In the genomic region with DNA sequence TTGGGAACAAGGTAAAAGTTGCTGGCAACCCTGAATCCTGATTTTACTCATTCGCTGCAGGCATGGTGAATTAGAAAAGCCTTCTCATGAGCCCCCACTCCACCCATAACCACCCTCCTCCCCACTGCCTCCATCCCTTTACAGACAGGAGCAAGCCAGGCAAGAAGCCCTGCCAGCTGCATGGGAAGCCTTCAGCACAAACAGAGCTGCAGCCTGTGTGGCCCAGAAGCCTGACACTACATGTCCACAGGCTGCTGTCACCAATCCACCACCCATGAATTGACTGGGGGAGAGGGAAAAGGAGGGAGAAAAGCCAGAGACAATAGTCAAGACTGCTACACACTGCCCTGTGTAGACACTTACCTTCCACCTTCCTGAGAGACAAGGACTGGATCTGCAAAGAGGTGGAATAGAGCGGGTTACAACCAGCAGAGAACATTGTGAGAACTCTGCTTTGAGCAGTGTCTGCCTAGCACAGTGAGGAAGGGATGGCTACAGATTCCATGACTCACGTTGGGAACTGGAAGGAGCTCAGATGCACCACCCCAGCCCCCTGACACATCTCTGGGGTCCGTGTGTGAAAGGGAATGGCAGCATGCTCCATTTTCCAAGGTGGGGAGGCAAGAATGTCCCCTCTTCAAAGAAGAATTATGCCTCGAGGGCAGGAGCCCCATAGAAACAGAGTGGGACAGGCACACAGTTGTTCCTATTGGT, we compare ENCODE assay signal across 1 cellular context.
TF ChIP-seq lines count a peak whose summit lies in the region.

No MANE protein-coding gene starts in this region.

TF ChIP-seq in SK-N-SH, 30 proteins besides CTCF, POLR2A, EP300 and RAD21 (continued from another document):
- TF ChIP-seq, protein P1, sequence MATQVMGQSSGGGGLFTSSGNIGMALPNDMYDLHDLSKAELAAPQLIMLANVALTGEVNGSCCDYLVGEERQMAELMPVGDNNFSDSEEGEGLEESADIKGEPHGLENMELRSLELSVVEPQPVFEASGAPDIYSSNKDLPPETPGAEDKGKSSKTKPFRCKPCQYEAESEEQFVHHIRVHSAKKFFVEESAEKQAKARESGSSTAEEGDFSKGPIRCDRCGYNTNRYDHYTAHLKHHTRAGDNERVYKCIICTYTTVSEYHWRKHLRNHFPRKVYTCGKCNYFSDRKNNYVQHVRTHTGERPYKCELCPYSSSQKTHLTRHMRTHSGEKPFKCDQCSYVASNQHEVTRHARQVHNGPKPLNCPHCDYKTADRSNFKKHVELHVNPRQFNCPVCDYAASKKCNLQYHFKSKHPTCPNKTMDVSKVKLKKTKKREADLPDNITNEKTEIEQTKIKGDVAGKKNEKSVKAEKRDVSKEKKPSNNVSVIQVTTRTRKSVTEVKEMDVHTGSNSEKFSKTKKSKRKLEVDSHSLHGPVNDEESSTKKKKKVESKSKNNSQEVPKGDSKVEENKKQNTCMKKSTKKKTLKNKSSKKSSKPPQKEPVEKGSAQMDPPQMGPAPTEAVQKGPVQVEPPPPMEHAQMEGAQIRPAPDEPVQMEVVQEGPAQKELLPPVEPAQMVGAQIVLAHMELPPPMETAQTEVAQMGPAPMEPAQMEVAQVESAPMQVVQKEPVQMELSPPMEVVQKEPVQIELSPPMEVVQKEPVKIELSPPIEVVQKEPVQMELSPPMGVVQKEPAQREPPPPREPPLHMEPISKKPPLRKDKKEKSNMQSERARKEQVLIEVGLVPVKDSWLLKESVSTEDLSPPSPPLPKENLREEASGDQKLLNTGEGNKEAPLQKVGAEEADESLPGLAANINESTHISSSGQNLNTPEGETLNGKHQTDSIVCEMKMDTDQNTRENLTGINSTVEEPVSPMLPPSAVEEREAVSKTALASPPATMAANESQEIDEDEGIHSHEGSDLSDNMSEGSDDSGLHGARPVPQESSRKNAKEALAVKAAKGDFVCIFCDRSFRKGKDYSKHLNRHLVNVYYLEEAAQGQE (IDR thresholded peaks at IDR 0.05; ENCODE audit: low read depth, low read length) = no peak
- TF ChIP-seq, protein P2, sequence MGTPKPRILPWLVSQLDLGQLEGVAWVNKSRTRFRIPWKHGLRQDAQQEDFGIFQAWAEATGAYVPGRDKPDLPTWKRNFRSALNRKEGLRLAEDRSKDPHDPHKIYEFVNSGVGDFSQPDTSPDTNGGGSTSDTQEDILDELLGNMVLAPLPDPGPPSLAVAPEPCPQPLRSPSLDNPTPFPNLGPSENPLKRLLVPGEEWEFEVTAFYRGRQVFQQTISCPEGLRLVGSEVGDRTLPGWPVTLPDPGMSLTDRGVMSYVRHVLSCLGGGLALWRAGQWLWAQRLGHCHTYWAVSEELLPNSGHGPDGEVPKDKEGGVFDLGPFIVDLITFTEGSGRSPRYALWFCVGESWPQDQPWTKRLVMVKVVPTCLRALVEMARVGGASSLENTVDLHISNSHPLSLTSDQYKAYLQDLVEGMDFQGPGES (IDR thresholded peaks at IDR 0.05; ENCODE audit: low read depth, low read length) = no peak
- TF ChIP-seq, protein P3, sequence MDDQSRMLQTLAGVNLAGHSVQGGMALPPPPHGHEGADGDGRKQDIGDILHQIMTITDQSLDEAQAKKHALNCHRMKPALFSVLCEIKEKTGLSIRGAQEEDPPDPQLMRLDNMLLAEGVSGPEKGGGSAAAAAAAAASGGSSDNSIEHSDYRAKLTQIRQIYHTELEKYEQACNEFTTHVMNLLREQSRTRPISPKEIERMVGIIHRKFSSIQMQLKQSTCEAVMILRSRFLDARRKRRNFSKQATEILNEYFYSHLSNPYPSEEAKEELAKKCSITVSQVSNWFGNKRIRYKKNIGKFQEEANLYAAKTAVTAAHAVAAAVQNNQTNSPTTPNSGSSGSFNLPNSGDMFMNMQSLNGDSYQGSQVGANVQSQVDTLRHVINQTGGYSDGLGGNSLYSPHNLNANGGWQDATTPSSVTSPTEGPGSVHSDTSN (IDR thresholded peaks at IDR 0.05) = no peak
- peak; percentile 48; the same call in 1 of the 2 replicates for TF ChIP-seq FOSL2 (IDR thresholded peaks at IDR 0.05; ENCODE audit: borderline replicate concordance, low read depth)
